In the genomic region with DNA sequence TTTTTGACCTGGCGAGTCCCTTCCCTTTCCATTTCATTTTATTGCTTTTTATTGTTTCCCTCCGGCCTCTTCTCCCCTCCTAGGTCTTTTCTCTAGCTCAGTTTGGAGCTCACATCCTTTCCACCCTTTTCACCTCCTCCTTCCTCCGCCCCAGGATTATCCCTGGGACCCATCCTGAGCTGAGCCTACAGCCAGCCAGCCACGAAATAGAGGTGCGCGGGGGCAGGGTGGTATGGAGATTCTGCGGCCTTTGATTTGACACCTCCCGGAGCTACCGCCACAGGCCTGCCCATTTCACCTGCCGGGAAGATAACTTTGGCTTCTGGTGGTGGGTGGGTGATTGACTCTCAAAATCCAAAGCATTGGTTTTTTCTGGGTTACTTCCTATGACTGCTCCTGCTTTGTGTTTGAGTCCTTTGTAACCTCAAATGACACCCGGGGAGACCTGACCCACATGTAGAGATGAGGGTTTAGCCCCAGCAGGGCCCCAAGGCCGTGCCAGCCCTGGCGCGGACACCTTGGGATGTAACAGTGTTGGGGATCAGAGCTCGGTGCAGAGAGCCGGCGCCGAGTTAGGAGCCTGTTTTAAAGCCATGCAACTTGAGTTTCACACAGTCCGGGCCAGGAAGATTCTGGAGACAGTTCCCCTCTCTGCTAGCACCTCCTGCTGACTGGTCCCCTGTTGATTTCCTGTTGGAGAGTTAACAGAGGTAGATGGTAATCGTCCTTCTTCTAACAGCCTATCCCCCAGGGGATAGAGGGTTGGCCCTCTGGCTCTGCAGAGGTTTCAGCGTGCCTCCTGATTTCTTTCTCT, we compare ENCODE assay signal across 8 cellular contexts. TPM values are rescaled to one million over a fixed set of nuclear protein-coding genes. Genes with fewer than 3 reads are reported as not detected.
A peak's percentile ranks its signal among the peaks of the same experiment; 100 is the strongest.
DNase-seq lines count a peak whose midpoint lies in the region; ATAC-seq and TF ChIP-seq lines count a peak whose summit lies in the region.

No MANE protein-coding gene starts in this region.

- H3K9me3 ChIP-seq in HCT116 (ENCODE audit: control insufficient read depth in 1 of 2, insufficient read depth in 1 of 2, low read depth in 1 of 2, low read length in 2 of 2): no peaks in the 10 kb centered on the region
- H3K9me3 ChIP-seq in SJCRH30 (replicated peaks): no peaks in the 10 kb centered on the region

- no peak for TF ChIP-seq POLR2A in HCT116 (IDR thresholded peaks at IDR 0.05; ENCODE audit: borderline replicate concordance, extremely low read depth, insufficient read depth, insufficient read length)

- peak in 2 of 3 experiments; percentile 48 to 50; a peak in 4 of 6 replicates for TF ChIP-seq CTCF in HCT116 (IDR thresholded peaks at IDR 0.05 in 2 of 3, conservative IDR thresholded peaks at IDR 0.05 in 1 of 3; ENCODE audit: borderline replicate concordance in 1 of 3, insufficient read depth in 1 of 3, low read depth in 2 of 3, low read length in 2 of 3)
- TF ChIP-seq CTCF in astrocyte of the spinal cord (IDR thresholded peaks at IDR 0.05; ENCODE audit: low read depth, low read length): peak; percentile 28

- no peak overlapping the region for H2AFZ ChIP-seq in HCT116 (ENCODE audit: low read depth, low read length, poor library complexity, severe bottlenecking)

- peak; percentile 20 for ATAC-seq in HCT116

- H3K4me1 ChIP-seq in HCT116 (ENCODE audit: control insufficient read depth in 1 of 2, insufficient read depth in 2 of 2, low read length in 2 of 2) (peaks cover 57 to 81% of the 10 kb centered on the region in 2 experiments), SJCRH30 (peaks cover 38% of the 10 kb centered on the region)

- H3K4me2 ChIP-seq in HCT116 (ENCODE audit: low read length): peak overlapping the region; percentile 90

- H3K4me3 ChIP-seq in HCT116 (replicated peaks in 1 of 2; ENCODE audit: low read depth in 1 of 2, low read length in 2 of 2) (peak overlapping the region; percentile 90 to 92), SJCRH30 (peak overlapping the region; percentile 97), astrocyte of the spinal cord (ENCODE audit: low read depth, low read length) (peak overlapping the region; percentile 70)

- H3K9me2 ChIP-seq in HCT116 (ENCODE audit: insufficient read depth): no peaks in the 10 kb centered on the region

- DNase-seq in ELF-1 (ENCODE audit: low read depth, low spot score) (peak; percentile 85), HCT116 (ENCODE audit: low read depth, low spot score) (no peak), SJCRH30 (peak in 1 of 2 experiments; percentile 47), astrocyte of the spinal cord (ENCODE audit: low read depth, low spot score) (peak; percentile 76), iris pigment epithelial cell (ENCODE audit: low read depth) (peak; percentile 62), HuH-7 (ENCODE audit: low spot score) (no peak), ureter (ENCODE audit: low spot score) (no peak)
- DNase-seq in stimulated activated CD8-positive, alpha-beta memory T cell treated with anti-CD3 and anti-CD28 coated beads, Interleukin-4, amount 100 ng/mL, for 48 hours: peak; percentile 50

- RAD21 ChIA-PET in HCT116 (lab: Charles Lee; ENCODE audit: low non-redundant PET in 1 of 2, low total read pairs in 2 of 2, uncharacterized antibody in 2 of 2, unreplicated experiment in 2 of 2): interaction anchor here (0.8 to 2.1 kb wide), 4 partner anchors 87 to 194 kb away, joined by 3 to 6 read pairs (median 4); no protein-coding TSS in a partner anchor

- H4K20me1 ChIP-seq in HCT116 (ENCODE audit: insufficient read depth): peaks cover 50% of the 10 kb centered on the region; the same call in 1 of the 2 replicates

- POLR2A ChIA-PET in HCT116 (lab: Charles Lee): interaction anchor here (0.8 to 24.1 kb wide), 10 partner anchors 8 to 192 kb away, joined by 3 to 438 read pairs (median 3); no protein-coding TSS in a partner anchor

- intact Hi-C loops in HCT116 (cut with micrococcal nuclease): loop anchor here (1.0 to 5.0 kb wide), 3 partner anchors 68 to 193 kb away; a partner anchor contains a TSS

- peak overlapping the region; percentile 86 for H3K9ac ChIP-seq in HCT116 (ENCODE audit: low read length)

- CTCF ChIA-PET in HCT116 (lab: Charles Lee): interaction anchor here (1.5 kb wide), 1 partner anchor 145 kb away, joined by 9 read pairs; no protein-coding TSS in a partner anchor

- peaks cover 12 to 44% of the 10 kb centered on the region in 2 experiments for H3K36me3 ChIP-seq in HCT116 (ENCODE audit: control insufficient read depth in 1 of 2, insufficient read depth in 2 of 2, low read length in 2 of 2)
- no peaks in the 10 kb centered on the region for H3K36me3 ChIP-seq in SJCRH30

- H3K27ac ChIP-seq in HCT116 (ENCODE audit: low read depth, low read length) (peak overlapping the region; percentile 65), SJCRH30 (no peak overlapping the region)

- TSS peak; percentile 36 for BruUV-seq in HCT116 (replicated peaks; lab: Mats Ljungman, UMichigan)

- H3K79me2 ChIP-seq in HCT116 (ENCODE audit: insufficient read depth, low read length): peaks cover 84% of the 10 kb centered on the region

- in situ Hi-C loops in astrocyte of the spinal cord (cut with HindIII; ENCODE audit: low sequenced_read_pairs): no loop called here

- TF ChIP-seq RAD21 in HCT116 (IDR thresholded peaks at IDR 0.05; ENCODE audit: low read depth): no peak

- H3K27me3 ChIP-seq in HCT116 (ENCODE audit: insufficient read depth, low read length) (no peaks in the 10 kb centered on the region), SJCRH30 (no peaks in the 10 kb centered on the region)

TF ChIP-seq in HCT116, 20 proteins besides CTCF, POLR2A, EP300 and RAD21:
- peak; percentile 14 for TF ChIP-seq YY1 (IDR thresholded peaks at IDR 0.05; ENCODE audit: extremely low read depth, insufficient replicate concordance, low read depth, low read length)
- TF ChIP-seq TCF7L2 (IDR thresholded peaks at IDR 0.05; ENCODE audit: borderline replicate concordance, extremely low read depth, insufficient read depth, insufficient read length): no peak
- peak; percentile 73 for TF ChIP-seq POLR2AphosphoS5 (IDR thresholded peaks at IDR 0.05; ENCODE audit: low read depth, low read length)
- no peak for TF ChIP-seq FOSL1 (IDR thresholded peaks at IDR 0.05; ENCODE audit: low read depth)
TF ChIP-seq in HCT116: peak in this region for 2.

RNA-seq across cellular contexts. Expression of a gene that starts 1.5 kb away (rescaled TPM):
- total RNA-seq in HCT116 (2021; ENCODE audit: unreplicated experiment) (137 TPM), ureter (14.3 TPM)
- polyA plus RNA-seq in HCT116 (2012): 199 and 315 TPM in 2 replicates
- total RNA-seq in SJCRH30 (2014; rRNA removed; shearing (Covaris generic)): 5.3 and 6.0 TPM in 2 replicates

Comparison
In these comparisons a context has a peak if more than half of its experiments do, and no peak if none do; other contexts are left out.
1. DNase-seq: peak in ELF-1 (single experiment), astrocyte of the spinal cord (single experiment), iris pigment epithelial cell (single experiment) and stimulated activated CD8-positive, alpha-beta memory T cell treated with anti-CD3 and anti-CD28 coated beads, Interleukin-4, amount 100 ng/mL, for 48 hours (single experiment); none in HCT116 (single experiment), HuH-7 (single experiment) and ureter (single experiment).
2. Peak in every context shown above with its lines, with median percentiles within 50 percentile points of each other: H3K4me3 ChIP-seq.